In the genomic region with DNA sequence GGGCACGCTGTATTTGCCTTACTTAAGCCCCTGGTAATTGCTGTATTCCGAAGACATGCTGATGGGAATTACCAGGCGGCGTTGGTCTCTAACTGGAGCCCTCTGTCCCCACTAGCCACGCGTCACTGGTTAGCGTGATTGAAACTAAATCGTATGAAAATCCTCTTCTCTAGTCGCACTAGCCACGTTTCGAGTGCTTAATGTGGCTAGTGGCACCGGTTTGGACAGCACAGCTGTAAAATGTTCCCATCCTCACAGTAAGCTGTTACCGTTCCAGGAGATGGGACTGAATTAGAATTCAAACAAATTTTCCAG, we compare ENCODE assay signal across 8 cellular contexts. TPM values are rescaled to one million over a fixed set of nuclear protein-coding genes. Genes with fewer than 3 reads are reported as not detected.
DNase-seq lines count a peak whose midpoint lies in the region; ATAC-seq and TF ChIP-seq lines count a peak whose summit lies in the region.

No MANE protein-coding gene starts in this region.

- H3K4me1 ChIP-seq in ES-I3 (ENCODE audit: insufficient read depth, low read length): no peaks in the 10 kb centered on the region
- H3K4me1 ChIP-seq in liver (ENCODE audit: control insufficient read depth in 4 of 4, insufficient read depth in 4 of 4, low read length in 3 of 4): peaks cover 2 to 6% (median 3%) of the 10 kb centered on the region in 4 donors
- H3K4me1 ChIP-seq in uterus: no peaks in the 10 kb centered on the region

- no peak for TF ChIP-seq POLR2A in uterus (IDR thresholded peaks at IDR 0.05)

- H3K9me3 ChIP-seq in ES-I3 (ENCODE audit: control insufficient read depth, insufficient read depth, low read length) (no peaks in the 10 kb centered on the region), liver (ENCODE audit: control insufficient read depth in 4 of 4, low read length in 3 of 4) (no peaks in the 10 kb centered on the region), uterus (no peaks in the 10 kb centered on the region)

- WGBS in liver: under 1% methylated on average over 13 of the region's 13 CpGs

- H3K27ac ChIP-seq in liver (ENCODE audit: low read depth in 1 of 2, low read length in 2 of 2) (peak overlapping the region; percentile 78 to 96), uterus (peak overlapping the region; percentile 93 to 97)

- H3K27me3 ChIP-seq in liver (ENCODE audit: control insufficient read depth in 4 of 4, insufficient read depth in 4 of 4, low read length in 3 of 4): no peaks in the 10 kb centered on the region
- no peaks in the 10 kb centered on the region for H3K27me3 ChIP-seq in uterus

- H3K4me3 ChIP-seq in liver (ENCODE audit: low read depth in 1 of 3, low read length in 3 of 3) (peak overlapping the region; percentile 73 to 92 (median 88)), uterus (peak overlapping the region; percentile 62 to 65)

- H3K36me3 ChIP-seq in ES-I3 (ENCODE audit: insufficient read depth, low read length) (no peaks in the 10 kb centered on the region), liver (ENCODE audit: control insufficient read depth in 4 of 4, insufficient read depth in 3 of 4, low read depth in 1 of 4, low read length in 3 of 4) (no peaks in the 10 kb centered on the region), uterus (no peaks in the 10 kb centered on the region)

- no peak for TF ChIP-seq CTCF in liver (IDR thresholded peaks at IDR 0.05; ENCODE audit: low read depth, low read length, missing input control)
- no peak for TF ChIP-seq CTCF in uterus (IDR thresholded peaks at IDR 0.05)

- ATAC-seq in GM21367 (IDR thresholded peaks at IDR 0.05; ENCODE audit: unreplicated experiment) (peak; percentile 37), HG03558 (IDR thresholded peaks at IDR 0.05; ENCODE audit: extremely low read depth, unreplicated experiment) (peak; percentile 29)

- TF ChIP-seq RAD21 in liver (IDR thresholded peaks at IDR 0.05): no peak

- H3K9ac ChIP-seq in ES-I3 (ENCODE audit: low read depth, low read length) (peak overlapping the region; percentile 95), liver (ENCODE audit: low read depth in 1 of 2, low read length in 2 of 2) (peak overlapping the region; percentile 88 to 89)

- DNase-seq in amniotic stem cell (lab: John Stamatoyannopoulos, UW) (peak; percentile 77), uterus (no peak), AML-193 (lab: John Stamatoyannopoulos, UW) (no peak), NCI-H2081 treated with DMSO at 0.1 percent for 48 hours (lab: John Stamatoyannopoulos, UW) (no peak)

- intact Hi-C loops in uterus (cut with DNase I; ENCODE audit: low total_unique reads): no loop called here

TF ChIP-seq in liver, 16 proteins besides CTCF, POLR2A, EP300 and RAD21:
- TF ChIP-seq SP1 (IDR thresholded peaks at IDR 0.05) (no peak), JUND (IDR thresholded peaks at IDR 0.05) (no peak), TAF1 (conservative IDR thresholded peaks at IDR 0.05) (no peak), HNF4A (conservative IDR thresholded peaks at IDR 0.05) (no peak), NR2F2 (IDR thresholded peaks at IDR 0.05) (no peak), YY1 (IDR thresholded peaks at IDR 0.05) (peak; percentile 16)
- TF ChIP-seq, protein P1, sequence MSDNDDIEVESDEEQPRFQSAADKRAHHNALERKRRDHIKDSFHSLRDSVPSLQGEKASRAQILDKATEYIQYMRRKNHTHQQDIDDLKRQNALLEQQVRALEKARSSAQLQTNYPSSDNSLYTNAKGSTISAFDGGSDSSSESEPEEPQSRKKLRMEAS (IDR thresholded peaks at IDR 0.05): no peak
- TF ChIP-seq, protein P2, sequence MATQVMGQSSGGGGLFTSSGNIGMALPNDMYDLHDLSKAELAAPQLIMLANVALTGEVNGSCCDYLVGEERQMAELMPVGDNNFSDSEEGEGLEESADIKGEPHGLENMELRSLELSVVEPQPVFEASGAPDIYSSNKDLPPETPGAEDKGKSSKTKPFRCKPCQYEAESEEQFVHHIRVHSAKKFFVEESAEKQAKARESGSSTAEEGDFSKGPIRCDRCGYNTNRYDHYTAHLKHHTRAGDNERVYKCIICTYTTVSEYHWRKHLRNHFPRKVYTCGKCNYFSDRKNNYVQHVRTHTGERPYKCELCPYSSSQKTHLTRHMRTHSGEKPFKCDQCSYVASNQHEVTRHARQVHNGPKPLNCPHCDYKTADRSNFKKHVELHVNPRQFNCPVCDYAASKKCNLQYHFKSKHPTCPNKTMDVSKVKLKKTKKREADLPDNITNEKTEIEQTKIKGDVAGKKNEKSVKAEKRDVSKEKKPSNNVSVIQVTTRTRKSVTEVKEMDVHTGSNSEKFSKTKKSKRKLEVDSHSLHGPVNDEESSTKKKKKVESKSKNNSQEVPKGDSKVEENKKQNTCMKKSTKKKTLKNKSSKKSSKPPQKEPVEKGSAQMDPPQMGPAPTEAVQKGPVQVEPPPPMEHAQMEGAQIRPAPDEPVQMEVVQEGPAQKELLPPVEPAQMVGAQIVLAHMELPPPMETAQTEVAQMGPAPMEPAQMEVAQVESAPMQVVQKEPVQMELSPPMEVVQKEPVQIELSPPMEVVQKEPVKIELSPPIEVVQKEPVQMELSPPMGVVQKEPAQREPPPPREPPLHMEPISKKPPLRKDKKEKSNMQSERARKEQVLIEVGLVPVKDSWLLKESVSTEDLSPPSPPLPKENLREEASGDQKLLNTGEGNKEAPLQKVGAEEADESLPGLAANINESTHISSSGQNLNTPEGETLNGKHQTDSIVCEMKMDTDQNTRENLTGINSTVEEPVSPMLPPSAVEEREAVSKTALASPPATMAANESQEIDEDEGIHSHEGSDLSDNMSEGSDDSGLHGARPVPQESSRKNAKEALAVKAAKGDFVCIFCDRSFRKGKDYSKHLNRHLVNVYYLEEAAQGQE (IDR thresholded peaks at IDR 0.05): peak; percentile 30
- TF ChIP-seq, protein P3, sequence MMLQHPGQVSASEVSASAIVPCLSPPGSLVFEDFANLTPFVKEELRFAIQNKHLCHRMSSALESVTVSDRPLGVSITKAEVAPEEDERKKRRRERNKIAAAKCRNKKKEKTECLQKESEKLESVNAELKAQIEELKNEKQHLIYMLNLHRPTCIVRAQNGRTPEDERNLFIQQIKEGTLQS (IDR thresholded peaks at IDR 0.05): peak; percentile 31
TF ChIP-seq in liver: peak in this region for 3.

RNA-seq across cellular contexts. Expression of a gene that starts 0.7 kb away (rescaled TPM):
- total RNA-seq in liver (10 to 100 TPM in 1 of 2 donors, under 1 TPM in 1; 0.84 to 10.8 TPM), uterus (10 to 100 TPM in 1 of 4 donors, 1 to 10 TPM in 1, under 1 TPM in 2; 0.26 to 11.5 (median 0.89) TPM)
- polyA plus RNA-seq in liver: under 1 TPM; 0.39 to 0.88 TPM

RNA-seq across cellular contexts. Expression of a gene that starts 0.8 kb away (rescaled TPM):
- total RNA-seq in liver: not detected
- polyA plus RNA-seq in liver: not detected
- not detected for total RNA-seq in uterus
